In genomic region chr15:98713585-98714001, GRCh38 we compare ENCODE assay signal across 9 cellular contexts.
DNase-seq lines count a peak whose midpoint lies in the region; ATAC-seq and TF ChIP-seq lines count a peak whose summit lies in the region.
"Had no signal": no experiment of that assay in that cellular context is flagged by ENCODE, and none has a peak within 500 bp of the region (broad histone marks: within the 10 kb centered on the region; RNA-seq: fewer than 3 reads in every experiment).

No MANE protein-coding gene starts in this region.

- no peaks in the 10 kb centered on the region for H3K27me3 Mint-ChIP-seq in activated naive CD4-positive, alpha-beta T cell treated with anti-CD3 and anti-CD28 coated beads for 36 hours (ENCODE audit: low read depth)
- H3K27me3 Mint-ChIP-seq in activated CD8-positive, alpha-beta T cell treated with anti-CD3 and anti-CD28 coated beads, Interleukin-2, amount 10 ng/mL, durations not matched to agents 7 days and 5 days (ENCODE audit: low read depth): no peaks in the 10 kb centered on the region

- in situ Hi-C loops in transverse colon (cut with MboI; ENCODE audit: low pct_ligation_motif_present in 1 of 4, low pct_unique_long_range_greater_than_20kb in 1 of 4, low sequenced_read_pairs in 3 of 4) (no loop called here), HAP-1 (cut with MboI; ENCODE audit: low sequenced_read_pairs) (no loop called here)

- H3K27ac ChIP-seq in right cardiac atrium (ENCODE audit: low read length) (peak overlapping the region; percentile 49), transverse colon (peak overlapping the region; percentile 39 to 59 (median 51))

- H3K4me1 Mint-ChIP-seq in activated naive CD4-positive, alpha-beta T cell treated with anti-CD3 and anti-CD28 coated beads for 36 hours (ENCODE audit: low read depth): peaks cover 61% of the 10 kb centered on the region
- peaks cover 42% of the 10 kb centered on the region for H3K4me1 Mint-ChIP-seq in activated CD8-positive, alpha-beta T cell treated with anti-CD3 and anti-CD28 coated beads, Interleukin-2, amount 10 ng/mL, durations not matched to agents 7 days and 5 days (ENCODE audit: low read depth)

- peak; percentile 43 for DNase-seq in activated naive CD4-positive, alpha-beta T cell treated with anti-CD3 and anti-CD28 coated beads for 36 hours
- DNase-seq in activated naive CD4-positive, alpha-beta T cell (lab: John Stamatoyannopoulos, UW): no peak
- DNase-seq in activated CD8-positive, alpha-beta T cell treated with anti-CD3 and anti-CD28 coated beads, Interleukin-2, amount 10 ng/mL, durations not matched to agents 7 days and 5 days: no peak
- DNase-seq in right cardiac atrium (peak in 1 of 3 donors; percentile 60), transverse colon (peak; percentile 41), NCI-H1436 (lab: John Stamatoyannopoulos, UW) (no peak), DMS53 (lab: John Stamatoyannopoulos, UW) (no peak), HAP-1 (ENCODE audit: low spot score in 2 of 2) (no peak)
- DNase-seq: NCI-H524 treated with DMSO at 0.1 percent for 48 hours had no signal

- POLR2A ChIA-PET in activated CD8-positive, alpha-beta T cell treated with anti-CD3 and anti-CD28 coated beads, Interleukin-2, amount 10 ng/mL, durations not matched to agents 7 days and 5 days (lab: Charles Lee): no interaction called here

- H3K36me3 Mint-ChIP-seq in activated naive CD4-positive, alpha-beta T cell treated with anti-CD3 and anti-CD28 coated beads for 36 hours (ENCODE audit: low read depth): peaks cover 26% of the 10 kb centered on the region
- H3K36me3 Mint-ChIP-seq in activated CD8-positive, alpha-beta T cell treated with anti-CD3 and anti-CD28 coated beads, Interleukin-2, amount 10 ng/mL, durations not matched to agents 7 days and 5 days (ENCODE audit: low read depth): peaks cover 8% of the 10 kb centered on the region

- H3K36me3 ChIP-seq in transverse colon (no peaks in the 10 kb centered on the region), HAP-1 (replicated peaks) (peaks cover 6% of the 10 kb centered on the region; the same call in 1 of the 2 replicates)

- H3K4me3 Mint-ChIP-seq in activated naive CD4-positive, alpha-beta T cell treated with anti-CD3 and anti-CD28 coated beads for 36 hours: no peak overlapping the region
- peak overlapping the region; percentile 6 for H3K4me3 Mint-ChIP-seq in activated CD8-positive, alpha-beta T cell treated with anti-CD3 and anti-CD28 coated beads, Interleukin-2, amount 10 ng/mL, durations not matched to agents 7 days and 5 days

- peaks cover 12% of the 10 kb centered on the region for H3K9me3 Mint-ChIP-seq in activated naive CD4-positive, alpha-beta T cell treated with anti-CD3 and anti-CD28 coated beads for 36 hours
- no peaks in the 10 kb centered on the region for H3K9me3 Mint-ChIP-seq in activated CD8-positive, alpha-beta T cell treated with anti-CD3 and anti-CD28 coated beads, Interleukin-2, amount 10 ng/mL, durations not matched to agents 7 days and 5 days (ENCODE audit: insufficient read depth)

- TF ChIP-seq EP300 in transverse colon (IDR thresholded peaks at IDR 0.05; ENCODE audit: low read depth): no peak

- WGBS in right cardiac atrium: 46% methylated on average over 3 of the region's 3 CpGs
- WGBS in transverse colon (ENCODE audit: low coverage in 1 of 2), 2 donors: 24% methylated on average over 3 of the region's 3 CpGs; no CpG with 5 or more reads in 1 of the 2 donors

- ATAC-seq in activated CD8-positive, alpha-beta T cell treated with anti-CD3 and anti-CD28 coated beads, Interleukin-2, amount 10 ng/mL, durations not matched to agents 7 days and 5 days: peak; percentile 54
- peak; percentile 45 to 46 for ATAC-seq in right cardiac atrium

- peaks cover 18% of the 10 kb centered on the region for H3K4me1 ChIP-seq in right cardiac atrium (ENCODE audit: control insufficient read depth, insufficient read depth, low read length)
- peaks cover 9 to 40% (median 25%) of the 10 kb centered on the region in 4 donors for H3K4me1 ChIP-seq in transverse colon
- H3K4me1 ChIP-seq in HAP-1: peaks cover 18% of the 10 kb centered on the region

- H3K9me3 ChIP-seq in right cardiac atrium (ENCODE audit: control insufficient read depth, low read length) (peaks cover 3% of the 10 kb centered on the region), transverse colon (no peaks in the 10 kb centered on the region), HAP-1 (no peaks in the 10 kb centered on the region)

- TF ChIP-seq CTCF in transverse colon (IDR thresholded peaks at IDR 0.05): no peak

- H3K4me3 ChIP-seq in right cardiac atrium (ENCODE audit: low read length) (no peak overlapping the region), transverse colon (no peak overlapping the region), HAP-1 (no peak overlapping the region)

- TF ChIP-seq POLR2A in transverse colon (IDR thresholded peaks at IDR 0.05): no peak

- CTCF ChIA-PET in activated naive CD4-positive, alpha-beta T cell treated with anti-CD3 and anti-CD28 coated beads for 36 hours (lab: Charles Lee): interaction anchor here (1.6 kb wide), 1 partner anchor 54 kb away, joined by 4 read pairs; no protein-coding TSS in a partner anchor
- CTCF ChIA-PET in activated CD8-positive, alpha-beta T cell treated with anti-CD3 and anti-CD28 coated beads, Interleukin-2, amount 10 ng/mL, durations not matched to agents 7 days and 5 days (lab: Charles Lee): no interaction called here

- intact Hi-C loops in activated naive CD4-positive, alpha-beta T cell treated with anti-CD3 and anti-CD28 coated beads for 36 hours (cut with micrococcal nuclease): loop anchor here (2.0 kb wide), 1 partner anchor 45 kb away; no protein-coding TSS in a partner anchor
- intact Hi-C loops in right cardiac atrium (cut with DNase I) (no loop called here), transverse colon (cut with DNase I; ENCODE audit: low total_unique reads) (no loop called here)

- H3K27ac Mint-ChIP-seq in activated naive CD4-positive, alpha-beta T cell treated with anti-CD3 and anti-CD28 coated beads for 36 hours: peak overlapping the region; percentile 57
- H3K27ac Mint-ChIP-seq in activated CD8-positive, alpha-beta T cell treated with anti-CD3 and anti-CD28 coated beads, Interleukin-2, amount 10 ng/mL, durations not matched to agents 7 days and 5 days: peak overlapping the region; percentile 17

- no peaks in the 10 kb centered on the region for H3K27me3 ChIP-seq in right cardiac atrium (ENCODE audit: control insufficient read depth, insufficient read depth)
- H3K27me3 ChIP-seq in transverse colon: no peaks in the 10 kb centered on the region
- H3K27me3 ChIP-seq in HAP-1 (ENCODE audit: low read depth): no peaks in the 10 kb centered on the region

Comparison
In these comparisons a context has a peak if more than half of its experiments do, and no peak if none do; other contexts are left out.
1. DNase-seq: peak in activated naive CD4-positive, alpha-beta T cell treated with anti-CD3 and anti-CD28 coated beads for 36 hours (single experiment) and transverse colon (single experiment); none in activated naive CD4-positive, alpha-beta T cell (0 of 4), activated CD8-positive, alpha-beta T cell treated with anti-CD3 and anti-CD28 coated beads, Interleukin-2, amount 10 ng/mL, durations not matched to agents 7 days and 5 days (single experiment), NCI-H1436 (single experiment), DMS53 (single experiment) and HAP-1 (0 of 2).